In genomic region chr5:115930171-115930570, GRCh38 we compare ENCODE assay signal across 2 cellular contexts. TPM values are rescaled to one million over a fixed set of nuclear protein-coding genes. Genes with fewer than 3 reads are reported as not detected.
"Had no signal": no experiment of that assay in that cellular context is flagged by ENCODE, and none has a peak within 500 bp of the region (broad histone marks: within the 10 kb centered on the region; RNA-seq: fewer than 3 reads in every experiment).

No MANE protein-coding gene starts in this region.

RNA-seq across cellular contexts. Expression of gene LVRN, which starts 32.1 kb away (rescaled TPM):
- polyA plus RNA-seq: mammary epithelial cell; naive thymus-derived CD8-positive, alpha-beta T cell had no signal
